Comparison of ENCODE assay signal across 13 cellular contexts in genomic region chr16:88638323-88639230, GRCh38. TPM values are rescaled to one million over a fixed set of nuclear protein-coding genes. Genes with fewer than 3 reads are reported as not detected.
DNase-seq lines count a peak whose midpoint lies in the region; ATAC-seq and TF ChIP-seq lines count a peak whose summit lies in the region.
"Had no signal": no experiment of that assay in that cellular context is flagged by ENCODE, and none has a peak within 500 bp of the region (broad histone marks: within the 10 kb centered on the region; RNA-seq: fewer than 3 reads in every experiment).

Gene IL17C, plus strand, starts transcription at chr16:88638572. Its CDS starts 70 bp downstream, at chr16:88638642.

- H2AFZ ChIP-seq in PC-9: no peak within 1 kb of the TSS

- DNase-seq in Caco-2 (peak in 1 of 2 experiments; percentile 37), PC-9 (peak; percentile 40 to 50), left kidney (ENCODE audit: low read depth, low spot score) (peak; percentile 42), DMS114 treated with DMSO at 0.1 percent for 48 hours (lab: John Stamatoyannopoulos, UW; ENCODE audit: unreplicated experiment) (no peak)
- no peak for DNase-seq in activated CD8-positive, alpha-beta memory T cell treated with anti-CD3 and anti-CD28 coated beads, Interleukin-2, amount 50 U/mL, for 4 hours
- DNase-seq in activated CD4-positive, alpha-beta memory T cell treated with anti-CD3 and anti-CD28 coated beads for 36 hours: no peak
- DNase-seq: activated naive CD4-positive, alpha-beta T cell treated with anti-CD3 and anti-CD28 coated beads, Interleukin-2, amount 50 U/mL, for 16 hours; NCI-H82 had no signal

- no peak within 1 kb of the TSS for H3K4me3 Mint-ChIP-seq in Caco-2 (ENCODE audit: unreplicated experiment)
- H3K4me3 Mint-ChIP-seq in IgD-negative memory B cell: peak within 1 kb of the TSS; percentile 25 to 90 (median 81)
- H3K4me3 Mint-ChIP-seq in activated CD4-positive, alpha-beta memory T cell treated with anti-CD3 and anti-CD28 coated beads for 36 hours: no peak within 1 kb of the TSS

- H3K27me3 ChIP-seq in Caco-2 (replicated peaks; ENCODE audit: control insufficient read depth, insufficient read depth, low read length): no peaks in the 10 kb centered on the region
- no peaks in the 10 kb centered on the region for H3K27me3 ChIP-seq in PC-9 (ENCODE audit: insufficient read depth, low read depth)

- H3K4me3 ChIP-seq in Caco-2 (ENCODE audit: low read depth, low read length): no peak within 1 kb of the TSS
- H3K4me3 ChIP-seq in PC-9: no peak within 1 kb of the TSS

- ATAC-seq in HG02798 (IDR thresholded peaks at IDR 0.05; ENCODE audit: poor library complexity, unreplicated experiment): no peak

- CTCF ChIA-PET in Caco-2 (lab: Charles Lee): interaction anchor here (0.6 to 1.2 kb wide), 2 partner anchors 46 to 99 kb away, joined by 3 read pairs; no protein-coding TSS in a partner anchor
- CTCF ChIA-PET in PC-9 (lab: Charles Lee): no interaction called here
- CTCF ChIA-PET in activated CD4-positive, alpha-beta memory T cell treated with anti-CD3 and anti-CD28 coated beads for 36 hours (lab: Charles Lee): interaction anchor here (1.2 to 1.3 kb wide), 2 partner anchors 19 to 219 kb away, joined by 3 to 4 read pairs; partner anchors contain the start of genes GALNS and TRAPPC2L

- TF ChIP-seq CTCF in Caco-2 (IDR thresholded peaks at IDR 0.05; ENCODE audit: insufficient read depth in 1 of 2, low read depth in 1 of 2, low read length in 1 of 2, severe bottlenecking in 1 of 2, unreplicated experiment in 1 of 2): no peak
- no peak for TF ChIP-seq CTCF in PC-9 (conservative IDR thresholded peaks at IDR 0.05)

- no peaks in the 10 kb centered on the region for H4K20me1 ChIP-seq in PC-9 (ENCODE audit: insufficient read depth)

- H3K36me3 ChIP-seq in Caco-2 (ENCODE audit: control insufficient read depth, insufficient read depth, low read length) (no peaks in the 10 kb centered on the region), PC-9 (ENCODE audit: low read depth) (no peaks in the 10 kb centered on the region)

- no peaks in the 10 kb centered on the region for H3K9me3 Mint-ChIP-seq in Caco-2 (ENCODE audit: unreplicated experiment)
- peaks cover 0 to 3% (median 1%) of the 10 kb centered on the region in 3 donors for H3K9me3 Mint-ChIP-seq in IgD-negative memory B cell
- peaks cover 3% of the 10 kb centered on the region for H3K9me3 Mint-ChIP-seq in activated CD4-positive, alpha-beta memory T cell treated with anti-CD3 and anti-CD28 coated beads for 36 hours
- H3K9me3 Mint-ChIP-seq: nephron progenitor cell had no signal

- intact Hi-C loops in Caco-2 (cut with micrococcal nuclease; ENCODE audit: unreplicated experiment): no loop called here
- intact Hi-C loops in PC-9 (cut with micrococcal nuclease; ENCODE audit: unreplicated experiment): no loop called here
- intact Hi-C loops in activated CD4-positive, alpha-beta memory T cell treated with anti-CD3 and anti-CD28 coated beads for 36 hours (cut with micrococcal nuclease): loop anchor here (10.0 kb wide), 1 partner anchor 46 kb away; the partner anchor contains the start of gene SNAI3

- H3K4me1 ChIP-seq in Caco-2: peaks cover 12% of the 10 kb centered on the region; the same call in 1 of the 2 replicates
- no peaks in the 10 kb centered on the region for H3K4me1 ChIP-seq in PC-9 (replicated peaks; ENCODE audit: insufficient read depth)

- POLR2A ChIA-PET in Caco-2 (lab: Charles Lee): interaction anchor here (0.6 kb wide), 1 partner anchor 79 kb away, joined by 3 read pairs; no protein-coding TSS in a partner anchor
- POLR2A ChIA-PET in PC-9 (lab: Charles Lee; ENCODE audit: unreplicated experiment): no interaction called here
- POLR2A ChIA-PET in activated CD4-positive, alpha-beta memory T cell treated with anti-CD3 and anti-CD28 coated beads for 36 hours (lab: Charles Lee): interaction anchor here (1.0 to 1.9 kb wide), 2 partner anchors 19 to 68 kb away, joined by 3 to 8 read pairs; partner anchors contain the start of gene ZC3H18

- H3K27me3 Mint-ChIP-seq in Caco-2 (ENCODE audit: insufficient read depth, unreplicated experiment) (no peaks in the 10 kb centered on the region), IgD-negative memory B cell (peaks cover 19% of the 10 kb centered on the region)
- peaks cover 26% of the 10 kb centered on the region for H3K27me3 Mint-ChIP-seq in activated CD4-positive, alpha-beta memory T cell treated with anti-CD3 and anti-CD28 coated beads for 36 hours

- H3K4me1 Mint-ChIP-seq in Caco-2 (ENCODE audit: low read depth, unreplicated experiment): no peaks in the 10 kb centered on the region
- peaks cover 24 to 30% (median 30%) of the 10 kb centered on the region in 3 donors for H3K4me1 Mint-ChIP-seq in IgD-negative memory B cell
- peaks cover 49% of the 10 kb centered on the region for H3K4me1 Mint-ChIP-seq in activated CD4-positive, alpha-beta memory T cell treated with anti-CD3 and anti-CD28 coated beads for 36 hours (ENCODE audit: low read depth)

- H3K9me3 ChIP-seq in Caco-2: no peaks in the 10 kb centered on the region
- H3K9me3 ChIP-seq in PC-9 (ENCODE audit: insufficient read depth, low read depth): no peaks in the 10 kb centered on the region

- H3K27ac ChIP-seq in PC-9: no peak within 1 kb of the TSS
- H3K27ac ChIP-seq: HL-60 had no signal

- peaks cover 68% of the 10 kb centered on the region for H3K36me3 Mint-ChIP-seq in Caco-2 (ENCODE audit: insufficient read depth, unreplicated experiment)
- no peaks in the 10 kb centered on the region for H3K36me3 Mint-ChIP-seq in IgD-negative memory B cell
- H3K36me3 Mint-ChIP-seq in activated CD4-positive, alpha-beta memory T cell treated with anti-CD3 and anti-CD28 coated beads for 36 hours: peaks cover 6% of the 10 kb centered on the region

- no peaks in the 10 kb centered on the region for H3K9me2 ChIP-seq in PC-9 (ENCODE audit: insufficient read depth)

- H3K79me2 ChIP-seq in PC-9 (ENCODE audit: low read depth): no peaks in the 10 kb centered on the region

- H3K27ac Mint-ChIP-seq in Caco-2 (ENCODE audit: unreplicated experiment) (peak within 1 kb of the TSS; percentile 26), IgD-negative memory B cell (peak within 1 kb of the TSS; percentile 58 to 96 (median 84))
- H3K27ac Mint-ChIP-seq in activated CD4-positive, alpha-beta memory T cell treated with anti-CD3 and anti-CD28 coated beads for 36 hours: no peak within 1 kb of the TSS
- H3K27ac Mint-ChIP-seq: nephron progenitor cell had no signal

- no peaks in the 10 kb centered on the region for H3F3A ChIP-seq in PC-9 (ENCODE audit: insufficient read depth, low read depth)

- BruUV-seq in Caco-2 (replicated peaks; lab: Mats Ljungman, UMichigan) (no TSS peak), PC-9 (replicated peaks; lab: Mats Ljungman, UMichigan) (no TSS peak)

- H3K4me2 ChIP-seq in PC-9: no peak within 1 kb of the TSS

RNA-seq across cellular contexts. Expression of gene IL17C, which starts in this region (rescaled TPM):
- total RNA-seq in Caco-2 (2022) (not detected in 2 replicates), PC-9 (2021) (not detected in 2 replicates)
- not detected for polyA plus RNA-seq in IgD-negative memory B cell
- under 1 TPM in 1 of 2 experiments, not detected in 1; 0.22 TPM for total RNA-seq in activated CD4-positive, alpha-beta memory T cell treated with anti-CD3 and anti-CD28 coated beads for 36 hours
- total RNA-seq: subcutaneous adipose tissue had no signal

Comparison
In these comparisons a context has a peak if more than half of its experiments do, and no peak if none do; other contexts are left out.
1. Peak in DNase-seq in PC-9; RNA of the gene not detected or under 1 TPM.
2. H3K4me3 Mint-ChIP-seq: peak in IgD-negative memory B cell (4 of 4); none in Caco-2 (single experiment) and activated CD4-positive, alpha-beta memory T cell treated with anti-CD3 and anti-CD28 coated beads for 36 hours (single experiment).